In the genomic region with DNA sequence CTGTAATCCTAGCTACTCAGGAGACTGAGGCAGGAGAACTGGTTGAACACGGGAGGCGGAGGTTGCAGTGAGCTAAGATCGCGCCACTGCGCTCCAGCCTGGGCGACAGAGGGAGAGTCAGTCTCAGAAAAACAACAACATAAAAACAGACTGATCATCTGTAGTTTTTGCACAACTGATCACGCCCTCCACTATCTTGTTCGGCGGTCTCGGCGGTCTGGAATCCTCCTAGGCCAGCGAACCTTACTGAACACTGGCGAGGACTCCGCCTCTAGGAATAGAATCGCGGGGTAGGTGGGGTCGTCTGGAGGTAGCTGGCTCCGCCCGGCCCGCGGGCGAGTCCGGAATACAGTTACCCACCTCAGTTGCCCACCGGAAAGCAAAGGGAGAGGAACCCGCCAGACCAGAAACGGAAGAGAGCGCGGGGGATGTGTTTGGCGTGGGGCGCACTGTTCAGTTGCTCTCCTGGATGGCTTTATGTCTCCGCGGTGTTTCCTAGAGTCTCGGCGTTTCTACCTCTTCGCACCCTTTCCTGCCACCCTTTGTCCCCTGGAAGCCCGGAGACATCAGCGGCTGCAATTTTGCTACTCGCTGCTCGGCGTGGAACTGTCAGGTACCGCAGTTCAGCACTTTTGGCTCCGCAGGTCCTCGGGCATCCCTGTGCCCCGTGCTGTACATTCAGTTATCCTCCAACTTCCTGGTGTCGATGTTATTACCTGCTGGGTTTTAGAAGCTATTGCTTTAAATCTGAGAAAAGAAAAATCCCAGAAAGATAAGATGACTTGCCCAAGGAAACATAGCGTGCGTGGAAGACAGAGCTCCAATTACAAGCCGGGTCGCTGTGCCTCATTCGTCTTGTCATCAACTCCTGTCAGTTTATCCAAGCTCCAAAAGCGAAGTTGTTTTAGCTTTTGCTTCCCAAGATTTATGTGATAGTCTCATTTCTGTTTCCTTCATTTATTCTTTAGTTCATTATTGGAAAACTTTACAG, we compare ENCODE assay signal across 1 cellular context.
TF ChIP-seq lines count a peak whose summit lies in the region.

No MANE protein-coding gene starts in this region.

TF ChIP-seq in IMR-90, 13 proteins besides CTCF, POLR2A, EP300 and RAD21:
- TF ChIP-seq, protein P1, sequence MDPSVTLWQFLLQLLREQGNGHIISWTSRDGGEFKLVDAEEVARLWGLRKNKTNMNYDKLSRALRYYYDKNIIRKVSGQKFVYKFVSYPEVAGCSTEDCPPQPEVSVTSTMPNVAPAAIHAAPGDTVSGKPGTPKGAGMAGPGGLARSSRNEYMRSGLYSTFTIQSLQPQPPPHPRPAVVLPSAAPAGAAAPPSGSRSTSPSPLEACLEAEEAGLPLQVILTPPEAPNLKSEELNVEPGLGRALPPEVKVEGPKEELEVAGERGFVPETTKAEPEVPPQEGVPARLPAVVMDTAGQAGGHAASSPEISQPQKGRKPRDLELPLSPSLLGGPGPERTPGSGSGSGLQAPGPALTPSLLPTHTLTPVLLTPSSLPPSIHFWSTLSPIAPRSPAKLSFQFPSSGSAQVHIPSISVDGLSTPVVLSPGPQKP (IDR thresholded peaks at IDR 0.05; ENCODE audit: borderline replicate concordance, low read depth, low read length) = no peak
- TF ChIP-seq SMC3 (IDR thresholded peaks at IDR 0.05; ENCODE audit: low read depth, low read length) = no peak
- TF ChIP-seq BHLHE40 (IDR thresholded peaks at IDR 0.05; ENCODE audit: low read depth, low read length) = no peak
- peak; percentile 23 for TF ChIP-seq RCOR1 (IDR thresholded peaks at IDR 0.05; ENCODE audit: insufficient replicate concordance, low read length)
- TF ChIP-seq MXI1 (IDR thresholded peaks at IDR 0.05; ENCODE audit: borderline replicate concordance, low read depth, low read length) = peak; percentile 23; the same call in 1 of the 2 replicates
- TF ChIP-seq, protein P2, sequence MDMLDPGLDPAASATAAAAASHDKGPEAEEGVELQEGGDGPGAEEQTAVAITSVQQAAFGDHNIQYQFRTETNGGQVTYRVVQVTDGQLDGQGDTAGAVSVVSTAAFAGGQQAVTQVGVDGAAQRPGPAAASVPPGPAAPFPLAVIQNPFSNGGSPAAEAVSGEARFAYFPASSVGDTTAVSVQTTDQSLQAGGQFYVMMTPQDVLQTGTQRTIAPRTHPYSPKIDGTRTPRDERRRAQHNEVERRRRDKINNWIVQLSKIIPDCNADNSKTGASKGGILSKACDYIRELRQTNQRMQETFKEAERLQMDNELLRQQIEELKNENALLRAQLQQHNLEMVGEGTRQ (IDR thresholded peaks at IDR 0.05; ENCODE audit: low read depth, low read length) = no peak
- TF ChIP-seq CEBPB (IDR thresholded peaks at IDR 0.05; ENCODE audit: low read depth, low read length) = no peak
- TF ChIP-seq MAZ (IDR thresholded peaks at IDR 0.05; ENCODE audit: borderline replicate concordance, low read depth, low read length) = peak; percentile 59; the same call in 1 of the 2 replicates
- TF ChIP-seq MAFK (IDR thresholded peaks at IDR 0.05; ENCODE audit: low read depth, low read length) = no peak
- no peak for TF ChIP-seq FOS (IDR thresholded peaks at IDR 0.05; ENCODE audit: low read depth, low read length)
- TF ChIP-seq RFX5 (IDR thresholded peaks at IDR 0.05; ENCODE audit: low read depth, low read length) = no peak
- no peak for TF ChIP-seq NFE2L2 (IDR thresholded peaks at IDR 0.05; ENCODE audit: low read depth, low read length)
- TF ChIP-seq CHD1 (IDR thresholded peaks at IDR 0.05; ENCODE audit: low read depth, low read length) = no peak
